In the genomic region with DNA sequence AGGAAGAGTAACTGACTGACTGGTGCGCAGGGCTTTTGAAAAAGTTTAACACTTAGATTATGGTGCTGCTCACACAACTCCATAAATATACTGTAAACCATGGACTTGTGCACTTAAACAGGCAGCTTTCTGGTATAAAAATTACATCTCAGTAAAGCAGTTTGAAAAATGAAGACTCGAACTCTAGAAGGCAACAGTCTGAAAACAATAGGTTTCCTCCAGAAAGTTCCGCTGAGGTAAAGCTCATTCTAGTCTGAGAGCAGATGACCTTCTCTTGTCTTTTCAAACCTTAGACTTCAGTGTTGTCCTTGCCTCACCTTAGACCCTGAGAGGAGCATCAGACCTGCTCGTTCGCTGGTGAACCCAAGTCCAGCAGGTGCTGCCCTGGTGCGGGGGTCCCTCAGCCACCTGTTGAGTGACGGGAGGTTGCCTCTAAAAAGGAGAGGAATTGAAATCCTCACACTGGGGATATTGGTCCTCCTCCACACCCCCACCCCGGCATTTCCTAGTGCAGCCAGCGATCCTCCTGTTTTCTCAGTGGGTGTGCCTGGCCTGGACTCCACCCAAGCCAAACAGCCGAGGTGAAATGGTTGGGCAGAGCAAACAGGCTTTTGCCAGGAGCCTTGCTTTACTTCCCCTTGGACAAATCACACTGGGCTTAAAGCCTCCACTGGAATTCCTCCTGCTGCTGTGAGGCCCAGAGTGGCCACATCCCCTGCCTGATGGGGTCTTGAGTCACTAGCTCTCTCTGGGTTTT, we compare ENCODE assay signal across 11 cellular contexts. TPM values are rescaled to one million over a fixed set of nuclear protein-coding genes. Genes with fewer than 3 reads are reported as not detected.
DNase-seq lines count a peak whose midpoint lies in the region; ATAC-seq, FAIRE-seq and TF ChIP-seq lines count a peak whose summit lies in the region.
"Had no signal": no experiment of that assay in that cellular context is flagged by ENCODE, and none has a peak within 500 bp of the region (broad histone marks: within the 10 kb centered on the region; RNA-seq: fewer than 3 reads in every experiment).

No MANE protein-coding gene starts in this region.

- no peaks in the 10 kb centered on the region for H3K36me3 ChIP-seq in endodermal cell (ENCODE audit: control insufficient read depth, insufficient read depth, low read length)
- no peaks in the 10 kb centered on the region for H3K36me3 ChIP-seq in muscle layer of duodenum (ENCODE audit: control insufficient read depth in 1 of 2, insufficient read depth in 2 of 2, low read length in 2 of 2)

- H3K4me1 Mint-ChIP-seq in endodermal cell = peaks cover 41% of the 10 kb centered on the region

- 90% methylated on average over 3 to 8 of the region's 10 CpGs for WGBS in endodermal cell (ENCODE audit: insufficient coverage in 1 of 2, insufficient read length in 1 of 2), 2 experiments

- H3K27ac Mint-ChIP-seq in endodermal cell = peak overlapping the region; percentile 87
- H3K27ac Mint-ChIP-seq: T-helper 1 cell treated with Interleukin-12 subunit alpha and Interleukin-12 subunit beta and Interleukin-4 antibody, amounts not matched to agents 30 μg/mL and 1 μg/mL, for 36 hours had no signal

- H3K9ac ChIP-seq in endodermal cell (ENCODE audit: extremely low read depth, low read length, poor library complexity, severe bottlenecking) = no peak overlapping the region

- no peak for TF ChIP-seq POLR2A in GM12891 (IDR thresholded peaks at IDR 0.05; ENCODE audit: low read depth, low read length)

- no peaks in the 10 kb centered on the region for H3K36me3 Mint-ChIP-seq in endodermal cell (ENCODE audit: low read depth)

- no peaks in the 10 kb centered on the region for H3K9me3 Mint-ChIP-seq in endodermal cell
- H3K9me3 Mint-ChIP-seq: T-helper 1 cell treated with Interleukin-12 subunit alpha and Interleukin-12 subunit beta and Interleukin-4 antibody, amounts not matched to agents 30 μg/mL and 1 μg/mL, for 36 hours had no signal

- TF ChIP-seq CTCF in endodermal cell (conservative IDR thresholded peaks at IDR 0.05) = no peak

- H3K4me1 ChIP-seq in endodermal cell (ENCODE audit: control insufficient read depth, insufficient read depth, low read length) = peaks cover 8% of the 10 kb centered on the region
- peaks cover 6 to 13% of the 10 kb centered on the region in 2 donors for H3K4me1 ChIP-seq in muscle layer of duodenum (ENCODE audit: control insufficient read depth in 1 of 2, insufficient read depth in 2 of 2, low read length in 2 of 2)

- H3K27me3 ChIP-seq in endodermal cell (ENCODE audit: control insufficient read depth, insufficient read depth, low read length, poor library complexity, severe bottlenecking) = no peaks in the 10 kb centered on the region
- no peaks in the 10 kb centered on the region for H3K27me3 ChIP-seq in muscle layer of duodenum (ENCODE audit: low read depth, low read length)

- no peak overlapping the region for H3K27ac ChIP-seq in endodermal cell (ENCODE audit: low read depth, low read length)
- peak overlapping the region; percentile 16 for H3K27ac ChIP-seq in muscle layer of duodenum (ENCODE audit: low read length)

- peak overlapping the region; percentile 17 for H3K4me3 Mint-ChIP-seq in endodermal cell
- H3K4me3 Mint-ChIP-seq: T-helper 1 cell treated with Interleukin-12 subunit alpha and Interleukin-12 subunit beta and Interleukin-4 antibody, amounts not matched to agents 30 μg/mL and 1 μg/mL, for 36 hours had no signal

- in situ Hi-C loops in Caki2 (cut with HindIII; ENCODE audit: low pct_unique_long_range_greater_than_20kb, low sequenced_read_pairs) = no loop called here

- H3K9me3 ChIP-seq in endodermal cell (ENCODE audit: control insufficient read depth, low read length) (no peaks in the 10 kb centered on the region), muscle layer of duodenum (ENCODE audit: control insufficient read depth in 1 of 2, low read length in 2 of 2) (no peaks in the 10 kb centered on the region)

- DNase-seq in Caki2 (ENCODE audit: low read depth) (peak; percentile 90), NCI-H226 (peak; percentile 80), endodermal cell (no peak), GM12891 (ENCODE audit: insufficient read length, low spot score) (no peak)

- ATAC-seq in GM21619 (IDR thresholded peaks at IDR 0.05; ENCODE audit: unreplicated experiment) = no peak
- no peak for ATAC-seq in HG02642 (IDR thresholded peaks at IDR 0.05; ENCODE audit: poor library complexity, unreplicated experiment)
- ATAC-seq in HG03521 (IDR thresholded peaks at IDR 0.05; ENCODE audit: unreplicated experiment) = no peak

- H3K27me3 Mint-ChIP-seq in endodermal cell (ENCODE audit: insufficient read depth) = no peaks in the 10 kb centered on the region

- FAIRE-seq in GM12891 (lab: Jason Lieb, UNC) = no peak
- FAIRE-seq: colon, G401.6 had no signal

- H3K4me3 ChIP-seq in endodermal cell (ENCODE audit: low read length) (no peak overlapping the region), muscle layer of duodenum (ENCODE audit: low read depth in 1 of 2, low read length in 2 of 2) (no peak overlapping the region)

TF ChIP-seq in GM12891, 5 proteins besides CTCF, POLR2A, EP300 and RAD21:
- no peak for TF ChIP-seq POU2F2 (IDR thresholded peaks at IDR 0.05; ENCODE audit: low read depth, low read length)
- TF ChIP-seq PAX5 (IDR thresholded peaks at IDR 0.05; ENCODE audit: insufficient read depth, low read length, severe bottlenecking) = no peak
- no peak for TF ChIP-seq TAF1 (IDR thresholded peaks at IDR 0.05; ENCODE audit: low read depth, low read length)

RNA-seq across cellular contexts. Expression of a gene that starts 14.7 kb away (rescaled TPM):
- total RNA-seq in Caki2 (2014; rRNA removed; shearing (Covaris generic); ENCODE audit: low replicate concordance) = 288 and 323 TPM in 2 replicates
- 10 to 100 TPM; 59.3 to 66.8 TPM for total RNA-seq in endodermal cell
- polyA plus RNA-seq in endodermal cell (2013, experiment 1 of 2) = 48.4 TPM
- polyA plus RNA-seq in endodermal cell (2013, experiment 2 of 2) = 48.7 TPM
- polyA plus RNA-seq in GM12891 (2012; ENCODE audit: low read depth, missing spikeins) = 16.7 TPM

RNA-seq across cellular contexts. Expression of a gene that starts 37.7 kb away (rescaled TPM):
- total RNA-seq in Caki2 (2014; rRNA removed; shearing (Covaris generic); ENCODE audit: low replicate concordance) = 88.4 and 122 TPM in 2 replicates
- total RNA-seq in endodermal cell = 10 to 100 TPM; 77.1 to 93.6 TPM
- 49.8 TPM for polyA plus RNA-seq in endodermal cell (2013, experiment 1 of 2)
- polyA plus RNA-seq in endodermal cell (2013, experiment 2 of 2) = 44.7 TPM
- 25.2 TPM for polyA plus RNA-seq in GM12891 (2012; ENCODE audit: low read depth, missing spikeins)

Comparison
In these comparisons a context has a peak if more than half of its experiments do, and no peak if none do; other contexts are left out.
1. DNase-seq: peak in Caki2 (single experiment) and NCI-H226 (single experiment); none in endodermal cell (single experiment) and GM12891 (single experiment).